In genomic region chr11:35214792-35215193, GRCh38 we compare ENCODE assay signal across 9 cellular contexts.
DNase-seq lines count a peak whose midpoint lies in the region; ATAC-seq, FAIRE-seq and TF ChIP-seq lines count a peak whose summit lies in the region.
"Had no signal": no experiment of that assay in that cellular context is flagged by ENCODE, and none has a peak within 500 bp of the region (broad histone marks: within the 10 kb centered on the region; RNA-seq: fewer than 3 reads in every experiment).

No MANE protein-coding gene starts in this region.

- FAIRE-seq in H54 (lab: Jason Lieb, UNC), result peak; percentile 93

- peak; percentile 92 for ATAC-seq in activated CD4-positive, CD25-positive, alpha-beta regulatory T cell treated with anti-CD3 and anti-CD28 coated beads, Interleukin-2, amount 50 U/mL, for 24 hours
- ATAC-seq in HG02884 (IDR thresholded peaks at IDR 0.05; ENCODE audit: unreplicated experiment) (no peak), GM19455 (IDR thresholded peaks at IDR 0.05; ENCODE audit: unreplicated experiment) (no peak)
- ATAC-seq: left lobe of liver had no signal

- peak; percentile 22 for DNase-seq in H54 (ENCODE audit: insufficient read length, low spot score)
- peak; percentile 96 for DNase-seq in fibroblast of peridontal ligament (ENCODE audit: extremely low read depth)
- peak; percentile 9 to 51 (median 37) for DNase-seq in stimulated activated CD4-positive, alpha-beta T cell treated with anti-CD3 and anti-CD28 coated beads, TNF-alpha, amount 100 ng/mL, for 24 hours (ENCODE audit: low read depth in 3 of 3)
- no peak for DNase-seq in NCI-H446 treated with DMSO at 0.1 percent for 48 hours (lab: John Stamatoyannopoulos, UW)
- DNase-seq in NCI-H774 (lab: John Stamatoyannopoulos, UW), result no peak

- TF ChIP-seq POLR2A in H54 (IDR thresholded peaks at IDR 0.05; ENCODE audit: low read depth, low read length), result no peak

Comparison
In these comparisons a context has a peak if more than half of its experiments do, and no peak if none do; other contexts are left out.
1. DNase-seq: peak in H54 (single experiment), fibroblast of peridontal ligament (single experiment) and stimulated activated CD4-positive, alpha-beta T cell treated with anti-CD3 and anti-CD28 coated beads, TNF-alpha, amount 100 ng/mL, for 24 hours (3 of 3); none in NCI-H446 treated with DMSO at 0.1 percent for 48 hours (single experiment) and NCI-H774 (single experiment).
2. ATAC-seq: peak in activated CD4-positive, CD25-positive, alpha-beta regulatory T cell treated with anti-CD3 and anti-CD28 coated beads, Interleukin-2, amount 50 U/mL, for 24 hours (2 of 2); none in HG02884 (single experiment) and GM19455 (single experiment).